Comparison of ENCODE assay signal across 9 cellular contexts in the genomic region with DNA sequence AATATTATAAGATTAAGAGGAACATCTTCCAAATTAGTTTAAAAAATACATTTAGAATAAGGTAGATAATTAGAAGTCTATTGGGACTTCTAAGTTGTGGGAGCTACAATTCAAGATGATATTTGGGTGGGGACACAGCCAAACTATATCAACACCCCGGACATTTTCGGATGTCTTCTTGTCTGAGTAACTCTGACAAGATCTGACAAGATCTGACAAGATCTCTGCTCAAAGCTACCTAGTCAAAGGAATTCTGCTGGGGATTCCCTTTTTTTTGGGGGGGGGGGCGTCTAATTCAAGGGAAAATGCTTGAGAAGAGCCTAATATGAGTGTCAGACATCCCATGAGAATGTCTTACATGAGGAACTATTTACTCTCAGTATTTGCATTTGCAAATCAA. TPM values are rescaled to one million over a fixed set of nuclear protein-coding genes. Genes with fewer than 3 reads are reported as not detected.
"Had no signal": no experiment of that assay in that cellular context is flagged by ENCODE, and none has a peak within 500 bp of the region (broad histone marks: within the 10 kb centered on the region; RNA-seq: fewer than 3 reads in every experiment).

No MANE protein-coding gene starts in this region.

- ATAC-seq: GM12878 had no signal

- H3K4me3 ChIP-seq: GM12878 had no signal

- FAIRE-seq: G401.6, GM12878, GM12891, GM12892, GM18507, GM19239 had no signal

- DNase-seq: GDM1, GF-D8 had no signal

RNA-seq across cellular contexts. Expression of a gene that starts 5.2 kb away (rescaled TPM):
- total RNA-seq: G401, GM12878 had no signal
